ENCODE assay signal across 11 cellular contexts in the genomic region with DNA sequence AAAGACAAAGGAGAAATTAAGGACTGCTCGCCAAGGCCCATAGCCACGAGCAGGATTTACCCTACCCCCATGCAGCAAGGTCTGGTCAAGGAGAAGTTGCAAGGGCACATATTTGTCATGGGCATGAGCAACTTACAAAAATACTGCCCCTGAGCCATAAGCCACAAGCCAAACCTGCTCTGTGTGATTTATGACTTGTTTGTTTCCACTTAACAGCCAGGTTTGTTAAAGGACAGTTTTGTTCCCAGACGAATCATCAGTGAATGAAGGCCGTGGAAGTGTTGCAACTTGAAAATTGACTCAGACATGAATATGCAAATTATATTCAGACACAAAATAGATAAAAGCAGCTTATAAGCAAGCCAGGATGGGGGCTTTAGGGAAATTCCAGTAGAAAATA. TPM values are rescaled to one million over a fixed set of nuclear protein-coding genes. Genes with fewer than 3 reads are reported as not detected.
A peak's percentile ranks its signal among the peaks of the same experiment; 100 is the strongest.
DNase-seq lines count a peak whose midpoint lies in the region; ATAC-seq, FAIRE-seq and TF ChIP-seq lines count a peak whose summit lies in the region.
"Had no signal": no experiment of that assay in that cellular context is flagged by ENCODE, and none has a peak within 500 bp of the region (broad histone marks: within the 10 kb centered on the region; RNA-seq: fewer than 3 reads in every experiment).

No MANE protein-coding gene starts in this region.

- H3K27ac ChIP-seq in testis (no peak overlapping the region), H9 (ENCODE audit: insufficient read length, low read depth, low read length) (no peak overlapping the region)

- H3K4me3 ChIP-seq in fibroblast of mammary gland (ENCODE audit: control insufficient read depth, low read depth, low read length) (no peak overlapping the region), testis (no peak overlapping the region)

- no peaks in the 10 kb centered on the region for H3K4me1 Mint-ChIP-seq in stimulated activated naive CD8-positive, alpha-beta T cell treated with anti-CD3 and anti-CD28 coated beads, Interleukin-15, amount 100 ng/mL, for 72 hours
- H3K4me1 Mint-ChIP-seq in H9: peaks cover 0 to 2% of the 10 kb centered on the region in 2 experiments; a peak in 1 of 4 replicates

- TF ChIP-seq POLR2A in testis (IDR thresholded peaks at IDR 0.05): no peak

- H2BK15ac ChIP-seq in H9 (ENCODE audit: low read depth, low read length): no peak overlapping the region

- ATAC-seq in stimulated activated naive CD8-positive, alpha-beta T cell treated with anti-CD3 and anti-CD28 coated beads, Interleukin-15, Interleukin-2, amounts not matched to agents 100 U/mL and 50 U/mL, for 24 hours: peak; percentile 72
- ATAC-seq in stimulated activated naive CD8-positive, alpha-beta T cell treated with anti-CD3 and anti-CD28 coated beads, Interleukin-15, amount 100 ng/mL, for 72 hours: no peak
- ATAC-seq: natural killer cell treated with Interleukin-12 subunit alpha and Interleukin-12 subunit beta and Interleukin-15 and Interleukin-18, amount 100 ng/mL, for 72 hours had no signal

- no peak overlapping the region for H3K4me3 Mint-ChIP-seq in stimulated activated naive CD8-positive, alpha-beta T cell treated with anti-CD3 and anti-CD28 coated beads, Interleukin-15, amount 100 ng/mL, for 72 hours
- no peak overlapping the region for H3K4me3 Mint-ChIP-seq in H9
- H3K4me3 Mint-ChIP-seq: natural killer cell treated with Interleukin-12 subunit alpha and Interleukin-12 subunit beta and Interleukin-15 and Interleukin-18, amount 100 ng/mL, for 72 hours had no signal

- no peaks in the 10 kb centered on the region for H3K9me3 Mint-ChIP-seq in stimulated activated naive CD8-positive, alpha-beta T cell treated with anti-CD3 and anti-CD28 coated beads, Interleukin-15, amount 100 ng/mL, for 72 hours
- H3K9me3 Mint-ChIP-seq in H9: no peaks in the 10 kb centered on the region
- H3K9me3 Mint-ChIP-seq: natural killer cell treated with Interleukin-12 subunit alpha and Interleukin-12 subunit beta and Interleukin-15 and Interleukin-18, amount 100 ng/mL, for 72 hours had no signal

- no peaks in the 10 kb centered on the region for H3K36me3 ChIP-seq in testis (ENCODE audit: low read depth, missing control alignments)

- no peaks in the 10 kb centered on the region for H3K79me2 ChIP-seq in H9 (ENCODE audit: insufficient read depth, low read length)

- no peak overlapping the region for H3T11ph ChIP-seq in H9 (ENCODE audit: low read length)

- no peak overlapping the region for H3K18ac ChIP-seq in H9 (ENCODE audit: insufficient read length, low read depth, low read length)

- H3K79me1 ChIP-seq in H9 (ENCODE audit: insufficient read depth, low read depth, low read length, poor library complexity, severe bottlenecking): no peaks in the 10 kb centered on the region

- WGBS in testis, 2 donors: 61 to 64% methylated on average over 4 of the region's 4 CpGs
- WGBS in H9 (ENCODE audit: extremely low coverage, insufficient read length, low lambda C conversion rate): no CpG with 5 or more reads among the region's 4 CpGs

- no peak overlapping the region for H3K27ac Mint-ChIP-seq in stimulated activated naive CD8-positive, alpha-beta T cell treated with anti-CD3 and anti-CD28 coated beads, Interleukin-15, amount 100 ng/mL, for 72 hours
- H3K27ac Mint-ChIP-seq in H9: no peak overlapping the region
- H3K27ac Mint-ChIP-seq: natural killer cell treated with Interleukin-12 subunit alpha and Interleukin-12 subunit beta and Interleukin-15 and Interleukin-18, amount 100 ng/mL, for 72 hours had no signal

- no peaks in the 10 kb centered on the region for H4K20me1 ChIP-seq in H9 (ENCODE audit: control insufficient read depth, insufficient read depth, insufficient read length)

- H3K4ac ChIP-seq in H9 (ENCODE audit: low read depth, low read length): no peak overlapping the region

- H2BK120ac ChIP-seq in H9 (ENCODE audit: low read depth, low read length, poor library complexity, severe bottlenecking): no peak overlapping the region

- H4K5ac ChIP-seq in H9 (ENCODE audit: insufficient read length, low read depth, low read length): no peak overlapping the region

- H3K27me3 ChIP-seq in testis: no peaks in the 10 kb centered on the region
- H3K27me3 ChIP-seq in H9 (ENCODE audit: insufficient read depth, low read length): no peaks in the 10 kb centered on the region

- H3K23me2 ChIP-seq in H9 (ENCODE audit: insufficient read length, low read depth, low read length, poor library complexity, severe bottlenecking): peaks cover 3% of the 10 kb centered on the region

- no peak overlapping the region for H2AFZ ChIP-seq in H9 (ENCODE audit: low read length)

- TF ChIP-seq CTCF in fibroblast of mammary gland (conservative IDR thresholded peaks at IDR 0.05; ENCODE audit: control insufficient read depth, insufficient read depth, low read depth, low read length): no peak
- no peak for TF ChIP-seq CTCF in testis (IDR thresholded peaks at IDR 0.05)
- TF ChIP-seq CTCF in H9 (conservative IDR thresholded peaks at IDR 0.05): no peak

- no peak overlapping the region for H3K14ac ChIP-seq in H9 (ENCODE audit: insufficient read depth, low read length)

- H3K56ac ChIP-seq in H9 (ENCODE audit: insufficient read length, low read depth, low read length): no peak overlapping the region

- no peak overlapping the region for H3K9ac ChIP-seq in H9 (ENCODE audit: extremely low read depth, insufficient read length, low read length)

- H3K4me1 ChIP-seq in testis: no peaks in the 10 kb centered on the region
- H3K4me1 ChIP-seq in H9 (ENCODE audit: insufficient read depth, low read length): no peaks in the 10 kb centered on the region

- no peak overlapping the region for H3K4me2 ChIP-seq in H9 (ENCODE audit: insufficient read depth, insufficient read length, low read length)

- no peak overlapping the region for H4K8ac ChIP-seq in H9 (replicated peaks; ENCODE audit: insufficient read length, low read depth, low read length)

- DNase-seq in stimulated activated naive CD8-positive, alpha-beta T cell treated with anti-CD3 and anti-CD28 coated beads, Interleukin-15, Interleukin-2, amounts not matched to agents 100 U/mL and 50 U/mL, for 24 hours: no peak
- no peak for DNase-seq in stimulated activated naive CD8-positive, alpha-beta T cell treated with anti-CD3 and anti-CD28 coated beads, Interleukin-15, amount 100 ng/mL, for 72 hours
- peak; percentile 81 for DNase-seq in NCI-H69 (lab: John Stamatoyannopoulos, UW)
- DNase-seq in fibroblast of mammary gland (ENCODE audit: low read depth): peak; percentile 94
- DNase-seq in urothelium cell line (ENCODE audit: low spot score): no peak
- DNase-seq in testis: no peak
- no peak for DNase-seq in effector CD8-positive, alpha-beta T cell (lab: John Stamatoyannopoulos, UW)
- DNase-seq in H9: no peak
- DNase-seq: NCI-H2081 treated with DMSO at 0.1 percent for 48 hours; stimulated activated CD4-positive, alpha-beta T cell treated with anti-CD3 and anti-CD28 coated beads, Interleukin-4, amount 100 ng/mL, for 1 hour had no signal

- no peak overlapping the region for H2BK12ac ChIP-seq in H9 (ENCODE audit: insufficient read length, low read depth, low read length)

- H3K36me3 Mint-ChIP-seq in H9 (ENCODE audit: insufficient read depth in 1 of 3, low read depth in 3 of 3): no peaks in the 10 kb centered on the region
- H3K36me3 Mint-ChIP-seq: natural killer cell treated with Interleukin-12 subunit alpha and Interleukin-12 subunit beta and Interleukin-15 and Interleukin-18, amount 100 ng/mL, for 72 hours had no signal

- intact Hi-C loops in testis (cut with DNase I; ENCODE audit: low total_unique reads): no loop called here

- peak; percentile 79 for FAIRE-seq in urothelium cell line (lab: Jason Lieb, UNC)

- no peaks in the 10 kb centered on the region for H3K27me3 Mint-ChIP-seq in stimulated activated naive CD8-positive, alpha-beta T cell treated with anti-CD3 and anti-CD28 coated beads, Interleukin-15, amount 100 ng/mL, for 72 hours
- H3K27me3 Mint-ChIP-seq in H9 (ENCODE audit: low read depth): no peaks in the 10 kb centered on the region

- H2BK20ac ChIP-seq in H9 (ENCODE audit: low read depth, low read length, poor library complexity, severe bottlenecking): no peak overlapping the region

- H3K9me3 ChIP-seq in testis: no peaks in the 10 kb centered on the region
- no peaks in the 10 kb centered on the region for H3K9me3 ChIP-seq in H9 (ENCODE audit: control insufficient read depth, low read depth, low read length)

- H3K23ac ChIP-seq in H9 (ENCODE audit: insufficient read length, low read depth, low read length): no peak overlapping the region

- H2BK5ac ChIP-seq in H9 (ENCODE audit: insufficient read length, low read length): no peak overlapping the region

- H2AK5ac ChIP-seq in H9 (ENCODE audit: insufficient read length, low read length): no peak overlapping the region

- H4K91ac ChIP-seq in H9 (ENCODE audit: insufficient read length, low read depth, low read length): no peak overlapping the region

RNA-seq across cellular contexts. Expression of a gene that starts 31.3 kb away (rescaled TPM):
- total RNA-seq in testis (10 to 100 TPM; 10.3 to 13.8 TPM), H9 (2021) (0.68 and 1.7 TPM in 2 replicates)
- 5.2 TPM for polyA plus RNA-seq in testis (ENCODE audit: insufficient read depth, low read depth, low replicate concordance)
- total RNA-seq: natural killer cell treated with Interleukin-12 subunit alpha and Interleukin-12 subunit beta and Interleukin-15 and Interleukin-18, amount 100 ng/mL, for 72 hours had no signal

RNA-seq across cellular contexts. Expression of a gene that starts 54.6 kb away (rescaled TPM):
- total RNA-seq in testis (10 to 100 TPM; 27.9 to 36.2 TPM), H9 (2021) (70.0 and 73.0 TPM in 2 replicates)
- 27.3 TPM for polyA plus RNA-seq in testis (ENCODE audit: insufficient read depth, low read depth, low replicate concordance)

Comparison
In these comparisons a context has a peak if more than half of its experiments do, and no peak if none do; other contexts are left out.
1. DNase-seq: peak in NCI-H69 (single experiment) and fibroblast of mammary gland (single experiment); none in stimulated activated naive CD8-positive, alpha-beta T cell treated with anti-CD3 and anti-CD28 coated beads, Interleukin-15, Interleukin-2, amounts not matched to agents 100 U/mL and 50 U/mL, for 24 hours (single experiment), stimulated activated naive CD8-positive, alpha-beta T cell treated with anti-CD3 and anti-CD28 coated beads, Interleukin-15, amount 100 ng/mL, for 72 hours (0 of 2), urothelium cell line (single experiment), testis (single experiment), effector CD8-positive, alpha-beta T cell (single experiment) and H9 (single experiment).